Comparison of ENCODE assay signal across 14 cellular contexts in the genomic region with DNA sequence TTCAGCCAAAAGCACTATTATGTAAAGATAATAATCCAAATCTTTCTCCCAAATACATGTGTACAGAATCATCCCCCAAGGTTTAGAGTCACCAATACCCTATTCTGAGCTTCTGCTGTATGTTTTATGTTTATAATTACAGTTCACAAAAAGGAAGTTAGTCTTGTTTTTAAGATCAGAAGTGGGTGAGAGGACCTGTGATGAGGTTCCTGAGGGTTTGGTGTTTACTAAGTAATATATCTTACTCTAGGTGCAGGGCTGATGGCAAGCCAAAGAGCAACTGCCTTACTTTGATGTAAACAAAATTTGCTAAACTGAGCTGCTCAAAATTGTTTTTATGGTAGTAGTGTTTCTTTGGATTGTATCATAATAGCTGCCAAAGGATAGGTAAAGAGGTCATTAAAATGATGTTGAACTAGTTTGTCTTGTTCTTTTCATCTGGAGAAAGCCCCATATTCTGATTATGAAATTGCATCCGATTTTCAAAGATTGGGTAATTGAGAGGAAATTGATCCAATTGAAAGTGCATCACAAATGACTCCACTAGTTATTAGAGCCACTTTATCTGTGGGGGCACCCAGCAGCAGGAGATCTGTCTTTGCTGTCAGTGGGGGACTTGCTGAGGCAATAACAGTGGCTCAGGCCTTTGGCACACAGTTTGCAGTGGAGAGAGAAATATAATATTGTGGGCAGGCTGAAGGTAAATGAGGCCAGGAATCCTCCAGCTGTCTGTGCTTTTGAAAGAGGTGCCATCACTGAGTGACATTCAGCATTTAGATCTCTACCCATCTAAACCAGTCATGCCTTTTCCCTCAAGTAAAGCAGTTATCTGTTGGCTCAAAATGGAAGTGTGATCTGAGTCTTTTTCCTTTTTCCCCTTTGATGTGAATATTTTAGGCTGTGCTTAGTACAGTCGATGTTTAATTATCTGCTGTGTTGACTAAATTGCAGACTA. TPM values are rescaled to one million over a fixed set of nuclear protein-coding genes. Genes with fewer than 3 reads are reported as not detected.
DNase-seq lines count a peak whose midpoint lies in the region; FAIRE-seq and TF ChIP-seq lines count a peak whose summit lies in the region.
"Had no signal": no experiment of that assay in that cellular context is flagged by ENCODE, and none has a peak within 500 bp of the region (broad histone marks: within the 10 kb centered on the region; RNA-seq: fewer than 3 reads in every experiment).

No MANE protein-coding gene starts in this region.

- no peaks in the 10 kb centered on the region for H3K4me1 ChIP-seq in endothelial cell of umbilical vein (ENCODE audit: control insufficient read depth, extremely low read depth, insufficient read depth, low read length)
- H3K4me1 ChIP-seq in HAP-1, result no peaks in the 10 kb centered on the region
- H3K4me1 ChIP-seq: left lung had no signal

- in situ Hi-C loops in HAP-1 (cut with MboI; ENCODE audit: low sequenced_read_pairs), result no loop called here

- no peak overlapping the region for H3K27ac ChIP-seq in endothelial cell of umbilical vein (ENCODE audit: insufficient read depth, low read depth, low read length)
- H3K27ac ChIP-seq: hepatocyte, left lung, transverse colon had no signal

- H3K36me3 ChIP-seq in endothelial cell of umbilical vein (ENCODE audit: control insufficient read depth in 2 of 2, extremely low read depth in 1 of 2, insufficient read depth in 2 of 2, low read length in 2 of 2) (peaks cover 9 to 24% of the 10 kb centered on the region in 2 experiments), HAP-1 (replicated peaks) (peaks cover 36% of the 10 kb centered on the region)

- FAIRE-seq in H54 (lab: Jason Lieb, UNC), result peak; percentile 70
- peak; percentile 8 for FAIRE-seq in endothelial cell of umbilical vein (lab: Jason Lieb, UNC)

- TF ChIP-seq CTCF in endothelial cell of umbilical vein (IDR thresholded peaks at IDR 0.05; ENCODE audit: extremely low read depth in 1 of 2, insufficient read depth in 1 of 2, low read depth in 1 of 2, low read length in 2 of 2), result no peak

- dilution Hi-C loops in endothelial cell of umbilical vein (cut with MboI; ENCODE audit: extremely low pct_ligation_motif_present, low sequenced_read_pairs), result no loop called here

- no peaks in the 10 kb centered on the region for H3K9me1 ChIP-seq in endothelial cell of umbilical vein (replicated peaks; ENCODE audit: control insufficient read depth, extremely low read depth, insufficient read depth, low read length)

- H3K9me3 ChIP-seq in endothelial cell of umbilical vein (replicated peaks; ENCODE audit: control insufficient read depth, insufficient read depth, low read length) (no peaks in the 10 kb centered on the region), HAP-1 (no peaks in the 10 kb centered on the region; the same call in 1 of the 2 replicates)
- H3K9me3 ChIP-seq: left lung, transverse colon had no signal

- H3K79me2 ChIP-seq in endothelial cell of umbilical vein (ENCODE audit: control insufficient read depth, insufficient read depth, low read length), result peaks cover 7% of the 10 kb centered on the region

- no peak overlapping the region for H2AFZ ChIP-seq in endothelial cell of umbilical vein (ENCODE audit: low read depth, low read length)
- H2AFZ ChIP-seq: hepatocyte had no signal

- DNase-seq in DMS153 (lab: John Stamatoyannopoulos, UW), result peak; percentile 3
- DNase-seq in DMS153 treated with DMSO at 0.1 percent for 48 hours (lab: John Stamatoyannopoulos, UW; ENCODE audit: unreplicated experiment), result no peak
- no peak for DNase-seq in H54 (ENCODE audit: insufficient read length, low spot score)
- peak; percentile 75 for DNase-seq in NCI-H748 (lab: John Stamatoyannopoulos, UW; ENCODE audit: unreplicated experiment)
- DNase-seq in endothelial cell of umbilical vein (ENCODE audit: low read depth, low spot score), result no peak
- DNase-seq in AG08395 (ENCODE audit: low spot score), result no peak
- no peak for DNase-seq in activated CD8-positive, alpha-beta memory T cell treated with anti-CD3 and anti-CD28 coated beads, Interleukin-2, amount 50 U/mL, for 48 hours
- DNase-seq in HAP-1 (ENCODE audit: low spot score in 2 of 2), result no peak
- DNase-seq: 8988T, COR-L47, left lung, SHP77 treated with DMSO at 0.1 percent for 48 hours, transverse colon had no signal

- TF ChIP-seq POLR2A in H54 (IDR thresholded peaks at IDR 0.05; ENCODE audit: low read depth, low read length) (no peak), endothelial cell of umbilical vein (IDR thresholded peaks at IDR 0.05; ENCODE audit: low read depth, low read length) (no peak)

- H4K20me1 ChIP-seq in endothelial cell of umbilical vein (replicated peaks; ENCODE audit: control insufficient read depth, extremely low read depth, insufficient read depth, low read length), result peaks cover 3% of the 10 kb centered on the region

- POLR2A ChIA-PET in endothelial cell of umbilical vein (lab: Charles Lee), result no interaction called here

- CTCF ChIA-PET in endothelial cell of umbilical vein (lab: Charles Lee), result no interaction called here

- intact Hi-C loops in endothelial cell of umbilical vein (cut with micrococcal nuclease), result no loop called here

- H3K9ac ChIP-seq in endothelial cell of umbilical vein (replicated peaks; ENCODE audit: extremely low read depth, insufficient read depth, low read length), result no peak overlapping the region

- BruUV-seq in endothelial cell of umbilical vein (replicated peaks; lab: Mats Ljungman, UMichigan), result no TSS peak

- no peak overlapping the region for H3K4me2 ChIP-seq in endothelial cell of umbilical vein (ENCODE audit: insufficient read depth, low read length)
- H3K4me2 ChIP-seq: hepatocyte had no signal

- H3K4me3 ChIP-seq in endothelial cell of umbilical vein (replicated peaks in 1 of 3; ENCODE audit: insufficient read depth in 1 of 3, low read depth in 1 of 3, low read length in 3 of 3) (no peak overlapping the region), HAP-1 (no peak overlapping the region)
- H3K4me3 ChIP-seq: hepatocyte, left lung, transverse colon had no signal

- no peaks in the 10 kb centered on the region for H3K27me3 ChIP-seq in endothelial cell of umbilical vein (ENCODE audit: control insufficient read depth in 2 of 2, insufficient read depth in 2 of 2, low read length in 2 of 2)
- H3K27me3 ChIP-seq in HAP-1 (ENCODE audit: low read depth), result no peaks in the 10 kb centered on the region
- H3K27me3 ChIP-seq: hepatocyte, left lung, transverse colon had no signal

TF ChIP-seq in endothelial cell of umbilical vein, 7 proteins besides CTCF, POLR2A, EP300 and RAD21:
- no peak for TF ChIP-seq GATA2 (IDR thresholded peaks at IDR 0.05; ENCODE audit: insufficient read depth, insufficient read length, low read depth, low read length)
- TF ChIP-seq FOS (IDR thresholded peaks at IDR 0.05; ENCODE audit: borderline replicate concordance, insufficient read depth, low read length), result no peak
- TF ChIP-seq JUN (IDR thresholded peaks at IDR 0.05; ENCODE audit: borderline replicate concordance, insufficient read depth, insufficient read length, low read depth), result no peak
- no peak for TF ChIP-seq EZH2 (IDR thresholded peaks at IDR 0.05; ENCODE audit: borderline replicate concordance, low read depth, low read length, severe bottlenecking)
- TF ChIP-seq MYC (IDR thresholded peaks at IDR 0.05; ENCODE audit: low read depth, low read length), result no peak
- no peak for TF ChIP-seq POLR2AphosphoS5 (IDR thresholded peaks at IDR 0.05; ENCODE audit: insufficient read depth, low read depth, low read length)

RNA-seq across cellular contexts. Expression of gene TRIM32, which starts 14.1 kb away (rescaled TPM):
- total RNA-seq in endothelial cell of umbilical vein, result 18.2 and 18.4 TPM in 2 replicates
- polyA plus RNA-seq in endothelial cell of umbilical vein, result 10.5 and 10.8 TPM in 2 replicates
- polyA plus RNA-seq in endothelial cell of umbilical vein (2011; cell fraction: cytosol; rRNA removed), result 7.8 and 8.4 TPM in 2 replicates
- polyA plus RNA-seq in endothelial cell of umbilical vein (2011; cell fraction: nucleus; rRNA removed), result 9.3 and 9.6 TPM in 2 replicates
- polyA plus RNA-seq in endothelial cell of umbilical vein (2012), result 11.7 and 12.7 TPM in 2 replicates
- 40.0 and 46.0 TPM in 2 replicates for polyA minus RNA-seq in endothelial cell of umbilical vein
- 11.1 TPM for polyA minus RNA-seq in endothelial cell of umbilical vein (2011; cell fraction: cytosol; rRNA and poly(A)+ RNA removed)
- 14.0 and 19.3 TPM in 2 replicates for polyA minus RNA-seq in endothelial cell of umbilical vein (2011; cell fraction: nucleus; rRNA and poly(A)+ RNA removed)

Comparison
In these comparisons a context has a peak if more than half of its experiments do, and no peak if none do; other contexts are left out.
1. DNase-seq: peak in DMS153 (single experiment) and NCI-H748 (single experiment); none in DMS153 treated with DMSO at 0.1 percent for 48 hours (single experiment), H54 (single experiment), endothelial cell of umbilical vein (single experiment), AG08395 (single experiment), activated CD8-positive, alpha-beta memory T cell treated with anti-CD3 and anti-CD28 coated beads, Interleukin-2, amount 50 U/mL, for 48 hours (single experiment) and HAP-1 (0 of 2).